ENCODE assay signal across 9 cellular contexts in the genomic region with DNA sequence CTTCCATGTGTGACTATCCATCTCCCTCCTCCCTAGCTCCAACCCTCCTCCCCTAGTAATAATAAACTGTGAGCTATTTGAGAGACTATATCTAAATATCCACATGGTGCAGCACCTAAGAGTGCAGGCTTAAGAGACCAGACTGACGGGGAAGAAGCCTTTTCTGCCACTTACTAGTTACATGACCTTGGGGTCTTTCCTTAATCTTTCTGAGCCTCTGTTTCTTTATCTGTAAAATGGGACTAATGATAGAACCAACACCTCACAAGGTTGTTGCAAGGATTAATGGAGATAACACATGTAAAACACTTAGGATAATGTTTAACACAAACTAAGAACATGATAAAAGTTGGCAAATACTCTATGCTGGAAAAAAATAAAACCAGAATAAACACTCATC. TPM values are rescaled to one million over a fixed set of nuclear protein-coding genes. Genes with fewer than 3 reads are reported as not detected.
"Had no signal": no experiment of that assay in that cellular context is flagged by ENCODE, and none has a peak within 500 bp of the region (broad histone marks: within the 10 kb centered on the region; RNA-seq: fewer than 3 reads in every experiment).

No MANE protein-coding gene starts in this region.

- H3K4me1 Mint-ChIP-seq: IgD-negative memory B cell had no signal

- H3K27ac ChIP-seq: HL-60 had no signal

- ATAC-seq: HepG2 had no signal

- H3K4me3 Mint-ChIP-seq: IgD-negative memory B cell had no signal

- DNase-seq: IMR-90, KBM-7, KG1 had no signal

- FAIRE-seq: HepG2, HTR-8/SVneo had no signal

RNA-seq across cellular contexts. Expression of gene FGF8, which starts 43.8 kb away (rescaled TPM):
- total RNA-seq: HepG2, HT-29, HT1080, IMR-90 had no signal
- polyA plus RNA-seq: HepG2, IgD-negative memory B cell had no signal
